14 cellular contexts compared by ENCODE assay signal in genomic region chr12:6235906-6236640, GRCh38. TPM values are rescaled to one million over a fixed set of nuclear protein-coding genes. Genes with fewer than 3 reads are reported as not detected.
DNase-seq lines count a peak whose midpoint lies in the region; ATAC-seq, FAIRE-seq and TF ChIP-seq lines count a peak whose summit lies in the region.
"Had no signal": no experiment of that assay in that cellular context is flagged by ENCODE, and none has a peak within 500 bp of the region (broad histone marks: within the 10 kb centered on the region; RNA-seq: fewer than 3 reads in every experiment).

No MANE protein-coding gene starts in this region.

- ATAC-seq in body of pancreas (no peak), GM19328 (IDR thresholded peaks at IDR 0.05; ENCODE audit: unreplicated experiment) (no peak), GM21528 (IDR thresholded peaks at IDR 0.05; ENCODE audit: low FRiP score, unreplicated experiment) (no peak)
- ATAC-seq: GM12878; naive thymus-derived CD8-positive, alpha-beta T cell had no signal

- H3K4me3 ChIP-seq in HEK293 (ENCODE audit: low read depth, low read length): no peak overlapping the region
- no peak overlapping the region for H3K4me3 ChIP-seq in body of pancreas
- no peak overlapping the region for H3K4me3 ChIP-seq in mucosa of rectum (ENCODE audit: low read length in 2 of 2)
- no peak overlapping the region for H3K4me3 ChIP-seq in small intestine (ENCODE audit: low read depth in 1 of 2, low read length in 2 of 2)
- H3K4me3 ChIP-seq: coronary artery, GM12878 had no signal

- peak overlapping the region; percentile 38 to 68 for H3K9ac ChIP-seq in mucosa of rectum (ENCODE audit: low read depth in 1 of 2, low read length in 2 of 2)

- CTCF ChIA-PET in HEK293 (lab: Yijun Ruan, JAX): no interaction called here

- H3K4me1 ChIP-seq in HEK293 (ENCODE audit: control insufficient read depth, insufficient read depth, low read length) (peaks cover 7% of the 10 kb centered on the region), body of pancreas (peaks cover 45% of the 10 kb centered on the region), mucosa of rectum (ENCODE audit: control insufficient read depth in 2 of 2, insufficient read depth in 2 of 2, low read length in 2 of 2) (peaks cover 46 to 54% of the 10 kb centered on the region in 2 donors), small intestine (ENCODE audit: control insufficient read depth in 2 of 2, insufficient read depth in 1 of 2, low read depth in 1 of 2, low read length in 1 of 2) (peaks cover 14 to 19% of the 10 kb centered on the region in 2 donors)

- intact Hi-C loops in body of pancreas (cut with DNase I): no loop called here

- peaks cover 9 to 34% of the 10 kb centered on the region in 2 experiments; a peak in 2 of 3 replicates for H3K36me3 ChIP-seq in HEK293 (ENCODE audit: control insufficient read depth in 2 of 2, insufficient read depth in 1 of 2, low read length in 2 of 2)
- peaks cover 0 to 5% of the 10 kb centered on the region in 2 donors for H3K36me3 ChIP-seq in body of pancreas (replicated peaks in 1 of 2; ENCODE audit: insufficient read depth in 1 of 2, low read depth in 2 of 2)
- peaks cover 54 to 59% of the 10 kb centered on the region in 2 donors for H3K36me3 ChIP-seq in mucosa of rectum (ENCODE audit: control insufficient read depth in 2 of 2, insufficient read depth in 2 of 2, low read length in 2 of 2)
- peaks cover 0 to 3% of the 10 kb centered on the region in 2 donors for H3K36me3 ChIP-seq in small intestine (ENCODE audit: control insufficient read depth in 2 of 2, insufficient read depth in 2 of 2, low read length in 2 of 2)

- no peaks in the 10 kb centered on the region for H3K9me3 ChIP-seq in HEK293 (ENCODE audit: control insufficient read depth, insufficient read depth, low read depth, low read length)
- H3K9me3 ChIP-seq in body of pancreas: no peaks in the 10 kb centered on the region
- H3K9me3 ChIP-seq in mucosa of rectum (ENCODE audit: control insufficient read depth in 2 of 2, low read length in 2 of 2): no peaks in the 10 kb centered on the region
- no peaks in the 10 kb centered on the region for H3K9me3 ChIP-seq in small intestine (ENCODE audit: control insufficient read depth, low read depth)

- TF ChIP-seq CTCF in HEK293 (tag by site-specific recombination; IDR thresholded peaks at IDR 0.05) (no peak), body of pancreas (IDR thresholded peaks at IDR 0.05) (no peak)

- no peak for FAIRE-seq in small intestine (lab: Jason Lieb, UNC)
- FAIRE-seq: G401.6, GM12878 had no signal

- DNase-seq in body of pancreas (no peak), small intestine (no peak), GDM1 (lab: John Stamatoyannopoulos, UW) (no peak), NCI-H774 (lab: John Stamatoyannopoulos, UW) (no peak)
- DNase-seq: activated CD4-positive, alpha-beta T cell treated with anti-CD3 and anti-CD28 coated beads for 1 hour; stimulated activated CD4-positive, alpha-beta T cell treated with anti-CD3 and anti-CD28 coated beads, Interleukin-1b, Interleukin-23, amount 100 ng/mL, for 48 hours had no signal

- TF ChIP-seq POLR2A in body of pancreas (IDR thresholded peaks at IDR 0.05): no peak

- POLR2A ChIA-PET in HEK293 (lab: Yijun Ruan, JAX): no interaction called here

- H3K27ac ChIP-seq in HEK293 (ENCODE audit: extremely low read depth, low read depth, low read length): no peak overlapping the region
- H3K27ac ChIP-seq in body of pancreas: peak overlapping the region; percentile 17 to 62 (median 54)
- H3K27ac ChIP-seq in mucosa of rectum (ENCODE audit: low read depth in 2 of 2, low read length in 2 of 2): peak overlapping the region; percentile 84 to 98
- H3K27ac ChIP-seq in small intestine (ENCODE audit: low read depth in 1 of 2, low read length in 1 of 2): peak overlapping the region; percentile 56 to 57

- H3K27me3 ChIP-seq in body of pancreas (no peaks in the 10 kb centered on the region), mucosa of rectum (ENCODE audit: control insufficient read depth in 2 of 2, insufficient read depth in 2 of 2, low read length in 2 of 2) (no peaks in the 10 kb centered on the region), small intestine (ENCODE audit: control insufficient read depth in 2 of 2, insufficient read depth in 2 of 2, low read length in 2 of 2) (no peaks in the 10 kb centered on the region)

- WGBS in body of pancreas, 2 donors: 90% methylated on average over 22 of the region's 22 CpGs
- 72 to 81% (median 73%) methylated on average over 22 of the region's 22 CpGs for WGBS in small intestine, 3 donors

TF ChIP-seq in HEK293, 187 proteins besides CTCF, POLR2A, EP300 and RAD21:
- TF ChIP-seq ZBTB20 (tag by site-specific recombination; IDR thresholded peaks at IDR 0.05) (0 out of 2 replicates have a peak, but pooled peaks have one; percentile 1), HOXD13 (CRISPR knock-in tag; IDR thresholded peaks at IDR 0.05; ENCODE audit: borderline replicate concordance) (no peak)

RNA-seq across cellular contexts. Expression of gene CD9, which starts 35.9 kb away (rescaled TPM):
- 10 to 100 TPM; 66.6 to 91.3 TPM for total RNA-seq in body of pancreas
- polyA plus RNA-seq in small intestine: 100 to 1,000 TPM in 1 of 3 donors, 10 to 100 TPM in 2; 46.2 to 296 (median 47.2) TPM
